In the genomic region with DNA sequence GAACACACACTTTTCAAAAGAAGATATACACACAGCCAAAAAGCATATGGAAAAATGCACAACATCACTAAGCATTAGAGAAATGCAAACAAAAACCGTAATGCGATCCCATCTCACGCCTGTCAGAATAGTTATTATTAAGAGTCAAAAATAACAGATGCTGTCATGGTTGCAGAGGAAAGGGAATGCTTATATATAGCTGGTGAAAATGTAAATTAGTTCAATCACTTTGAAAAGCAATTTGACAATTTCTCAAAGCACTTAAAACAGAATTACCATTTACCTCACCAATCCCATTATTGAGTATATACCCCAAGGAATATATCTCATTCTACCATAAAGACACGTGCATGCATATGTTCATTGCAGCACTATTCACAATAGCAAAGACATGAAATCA, we compare ENCODE assay signal across 5 cellular contexts.
"Had no signal": no experiment of that assay in that cellular context is flagged by ENCODE, and none has a peak within 500 bp of the region (broad histone marks: within the 10 kb centered on the region; RNA-seq: fewer than 3 reads in every experiment).

No MANE protein-coding gene starts in this region.

- DNase-seq: H9, HCEC 1CT, IMR-90 had no signal

- H2AFZ ChIP-seq: GM23338 had no signal

- H3K4me2 ChIP-seq: GM23338 had no signal

- H3K4me3 ChIP-seq: GM23338, K562 had no signal
